ENCODE assay signal across 24 cellular contexts in the genomic region with DNA sequence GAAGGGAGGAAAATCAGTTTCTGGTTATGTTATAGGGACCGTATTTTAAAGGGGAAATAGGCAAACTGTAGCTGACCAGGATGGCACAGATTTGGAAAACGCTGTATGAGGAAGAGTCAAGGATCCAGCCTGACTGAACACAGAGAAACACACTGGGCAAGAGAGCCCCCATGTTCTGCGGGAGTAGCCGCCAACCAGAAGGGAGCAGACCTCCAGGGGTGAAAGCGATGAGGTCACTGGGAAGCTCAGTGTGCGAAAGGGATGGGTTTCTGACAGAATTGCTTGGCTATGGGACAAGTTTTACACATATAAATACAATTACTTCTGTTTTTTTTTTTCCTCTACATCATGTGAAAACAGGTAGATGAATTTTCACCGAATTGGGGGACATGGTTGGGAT.
DNase-seq lines count a peak whose midpoint lies in the region; ATAC-seq and TF ChIP-seq lines count a peak whose summit lies in the region.
"Had no signal": no experiment of that assay in that cellular context is flagged by ENCODE, and none has a peak within 500 bp of the region (broad histone marks: within the 10 kb centered on the region; RNA-seq: fewer than 3 reads in every experiment).

No MANE protein-coding gene starts in this region.

- H3K27ac Mint-ChIP-seq in brain, result peak overlapping the region in 4 of 5 experiments; percentile 8 to 57 (median 21)
- H3K27ac Mint-ChIP-seq in neural progenitor cell, result no peak overlapping the region
- H3K27ac Mint-ChIP-seq: CD14-positive monocyte; CD4-positive, alpha-beta memory T cell; CD4-positive, CD25-positive, alpha-beta regulatory T cell; CD8-positive, alpha-beta memory T cell had no signal

- no peaks in the 10 kb centered on the region for H3K79me2 ChIP-seq in neural progenitor cell (ENCODE audit: low read depth)

- peaks cover 61% of the 10 kb centered on the region for H3K4me1 Mint-ChIP-seq in brain
- peaks cover 7% of the 10 kb centered on the region for H3K4me1 Mint-ChIP-seq in neural progenitor cell
- H3K4me1 Mint-ChIP-seq: CD14-positive monocyte; CD4-positive, alpha-beta memory T cell; CD4-positive, CD25-positive, alpha-beta regulatory T cell; CD8-positive, alpha-beta memory T cell had no signal

- H2AFZ ChIP-seq in neural progenitor cell (replicated peaks), result no peak overlapping the region

- CTCF ChIA-PET in HEK293 (lab: Yijun Ruan, JAX), result interaction anchor here (0.7 to 3.6 kb wide), 3 partner anchors 9 to 157 kb away, joined by 3 to 24 read pairs (median 3); no protein-coding TSS in a partner anchor

- H4K20me1 ChIP-seq in neural progenitor cell (ENCODE audit: low read depth), result no peaks in the 10 kb centered on the region
- H4K20me1 ChIP-seq: BLaER1 had no signal

- H3K9me3 Mint-ChIP-seq in brain (peaks cover 0 to 12% (median 3%) of the 10 kb centered on the region in 5 experiments), neural progenitor cell (peaks cover 1% of the 10 kb centered on the region)

- H3K9ac ChIP-seq in neural progenitor cell, result no peak overlapping the region
- H3K9ac ChIP-seq: BLaER1 had no signal

- no peak overlapping the region for H3K4me2 ChIP-seq in neural progenitor cell
- H3K4me2 ChIP-seq: BLaER1 had no signal

- H3K4me3 Mint-ChIP-seq in brain, result no peak overlapping the region
- peak overlapping the region; percentile 8 for H3K4me3 Mint-ChIP-seq in neural progenitor cell
- H3K4me3 Mint-ChIP-seq: CD14-positive monocyte; CD4-positive, alpha-beta memory T cell; CD4-positive, CD25-positive, alpha-beta regulatory T cell; CD8-positive, alpha-beta memory T cell had no signal

- ATAC-seq in GM21515 (IDR thresholded peaks at IDR 0.05; ENCODE audit: unreplicated experiment), result no peak
- ATAC-seq: GM12878 had no signal

- H3K4me3 ChIP-seq in HEK293 (ENCODE audit: low read depth, low read length), result no peak overlapping the region
- H3K4me3 ChIP-seq in neural progenitor cell, result no peak overlapping the region
- H3K4me3 ChIP-seq: BLaER1, GM12878 had no signal

- DNase-seq in neural progenitor cell (ENCODE audit: low spot score), result no peak
- no peak for DNase-seq in NK-92 treated with Interleukin-12 subunit alpha and Interleukin-12 subunit beta, amount 100 ng/mL, for 24 hours (lab: John Stamatoyannopoulos, UW)
- DNase-seq in COLO829 (ENCODE audit: low spot score), result no peak
- DNase-seq: 8988T; ACHN; BE2C; C1 segment of cervical spinal cord; Caco-2; Calu3; CD4-positive, alpha-beta memory T cell; CD4-positive, CD25-positive, alpha-beta regulatory T cell; CD8-positive, alpha-beta memory T cell; DMS153; DMS53; DMS79; DND-41; EL; GDM1 had no signal

- no peaks in the 10 kb centered on the region for H3F3A ChIP-seq in neural progenitor cell (ENCODE audit: low read depth)

- H3K4me1 ChIP-seq in HEK293 (ENCODE audit: control insufficient read depth, insufficient read depth, low read length) (0 out of 2 replicates have a peak, but pooled peaks cover 2% of the 10 kb centered on the region), neural progenitor cell (no peaks in the 10 kb centered on the region)
- H3K4me1 ChIP-seq: BLaER1, Caco-2 had no signal

- H3K36me3 Mint-ChIP-seq in brain, result no peaks in the 10 kb centered on the region
- no peaks in the 10 kb centered on the region for H3K36me3 Mint-ChIP-seq in neural progenitor cell
- H3K36me3 Mint-ChIP-seq: CD14-positive monocyte; CD4-positive, alpha-beta memory T cell; CD4-positive, CD25-positive, alpha-beta regulatory T cell; CD8-positive, alpha-beta memory T cell had no signal

- no peak for TF ChIP-seq CTCF in HEK293 (tag by site-specific recombination; IDR thresholded peaks at IDR 0.05)
- TF ChIP-seq CTCF in brain (conservative IDR thresholded peaks at IDR 0.05), result no peak
- TF ChIP-seq CTCF in neural progenitor cell (IDR thresholded peaks at IDR 0.05), result no peak

- POLR2A ChIA-PET in HEK293 (lab: Yijun Ruan, JAX), result no interaction called here

- no peaks in the 10 kb centered on the region for H3K9me3 ChIP-seq in HEK293 (ENCODE audit: control insufficient read depth, insufficient read depth, low read depth, low read length)
- no peaks in the 10 kb centered on the region for H3K9me3 ChIP-seq in neural progenitor cell (ENCODE audit: low read depth)
- H3K9me3 ChIP-seq: BE2C, Caco-2 had no signal

- H3K36me3 ChIP-seq in HEK293 (ENCODE audit: control insufficient read depth in 2 of 2, insufficient read depth in 1 of 2, low read length in 2 of 2) (no peaks in the 10 kb centered on the region), neural progenitor cell (no peaks in the 10 kb centered on the region)
- H3K36me3 ChIP-seq: BE2C, BLaER1 had no signal

- peaks cover 9% of the 10 kb centered on the region for H3K27me3 Mint-ChIP-seq in brain
- peaks cover 9% of the 10 kb centered on the region for H3K27me3 Mint-ChIP-seq in neural progenitor cell (ENCODE audit: insufficient read depth, low read depth)

- H3K27me3 ChIP-seq in neural progenitor cell, result no peaks in the 10 kb centered on the region
- H3K27me3 ChIP-seq: BE2C, BLaER1 had no signal

- H3K27ac ChIP-seq in HEK293 (ENCODE audit: extremely low read depth, low read depth, low read length) (no peak overlapping the region), neural progenitor cell (no peak overlapping the region)
- H3K27ac ChIP-seq: BLaER1 had no signal

TF ChIP-seq in HEK293, 187 proteins besides CTCF, POLR2A, EP300 and RAD21:
- TF ChIP-seq GLIS1 (tag by site-specific recombination; IDR thresholded peaks at IDR 0.05), result peak; percentile 61; the same call in 1 of the 2 replicates
- peak; percentile 61 for TF ChIP-seq ZIC2 (tag by site-specific recombination; IDR thresholded peaks at IDR 0.05)
- TF ChIP-seq EGR2 (tag by site-specific recombination; IDR thresholded peaks at IDR 0.05; ENCODE audit: low read depth), result no peak
- no peak for TF ChIP-seq KLF10 (tag by site-specific recombination; IDR thresholded peaks at IDR 0.05)
